Comparison of ENCODE assay signal across 8 cellular contexts in the genomic region with DNA sequence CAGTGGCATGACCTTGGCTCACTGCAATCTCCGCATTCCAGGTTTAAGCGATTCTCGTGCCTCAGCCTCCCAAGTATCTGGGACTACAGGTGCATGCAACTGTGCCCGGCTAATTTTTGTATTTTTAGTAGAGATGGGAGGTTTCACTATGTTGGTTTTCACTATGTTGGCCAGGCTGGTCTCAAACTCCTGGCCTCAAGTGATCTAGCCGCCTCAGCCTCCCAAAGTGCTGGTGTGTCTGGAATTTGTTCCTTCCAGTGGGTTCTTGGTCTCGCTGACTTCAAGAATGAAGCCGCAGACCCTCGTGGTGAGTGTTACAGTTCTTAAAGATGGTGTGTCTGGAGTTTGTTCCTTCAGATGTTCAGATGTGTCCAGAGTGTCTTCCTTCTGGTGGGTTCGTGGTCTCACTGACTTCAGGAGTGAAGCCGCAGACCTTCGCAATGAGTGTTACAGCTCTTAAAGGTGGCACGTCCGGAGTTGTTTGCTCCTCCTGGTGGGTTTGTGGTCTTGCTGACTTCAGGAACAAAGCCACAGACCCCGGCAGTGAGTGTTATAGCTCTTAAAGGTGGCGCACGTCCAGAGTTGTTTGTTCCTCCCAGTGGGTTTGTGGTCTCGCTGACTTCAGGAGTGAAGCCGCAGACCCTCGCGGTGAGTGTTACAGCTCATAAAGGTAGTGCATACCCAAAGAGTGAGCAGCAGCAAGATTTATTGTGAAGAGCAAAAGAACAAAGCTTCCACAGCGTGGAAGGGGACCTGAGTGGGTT. TPM values are rescaled to one million over a fixed set of nuclear protein-coding genes. Genes with fewer than 3 reads are reported as not detected.
DNase-seq lines count a peak whose midpoint lies in the region; ATAC-seq and TF ChIP-seq lines count a peak whose summit lies in the region.
"Not testable (repeated sequence)": the region's sequence is repeated elsewhere in the genome, so short reads cannot be mapped to it uniquely, and the experiment has no call there.

No MANE protein-coding gene starts in this region.

- H3K4me3 ChIP-seq in CD8-positive, alpha-beta memory T cell (ENCODE audit: low read length): not testable (repeated sequence)

- peak; percentile 17 to 83 (median 79) for DNase-seq in CD8-positive, alpha-beta memory T cell
- DNase-seq in T-helper 2 cell treated with Interferon-gamma antibody and Interleukin-4, amounts not matched to agents 5 μg/mL and 100 μg/mL, for 36 hours (ENCODE audit: low spot score): peak; percentile 30
- DNase-seq in activated CD8-positive, alpha-beta T cell treated with anti-CD3 and anti-CD28 coated beads for 36 hours: peak; percentile 89
- DNase-seq in activated T-cell treated with anti-CD3 and anti-CD28 coated beads for 48 hours (ENCODE audit: low read depth): peak; percentile 41
- DNase-seq in activated naive CD4-positive, alpha-beta T cell treated with Interleukin-2 at 50 U/mL for 16 hours: peak; percentile 17
- peak; percentile 44 to 54 (median 53) for DNase-seq in effector memory CD8-positive, alpha-beta T cell
- peak; percentile 0 to 22 for DNase-seq in stimulated activated CD4-positive, alpha-beta T cell treated with anti-CD3 and anti-CD28 coated beads, Interleukin-4, amount 100 ng/mL, for 48 hours (ENCODE audit: low read depth in 2 of 2)
- peak; percentile 8 to 17 for DNase-seq in stimulated activated CD8-positive, alpha-beta memory T cell treated with anti-CD3 and anti-CD28 coated beads, Interleukin-7, amount 100 ng/mL, for 4 hours (ENCODE audit: low read depth in 2 of 2)

- CTCF ChIA-PET in CD8-positive, alpha-beta memory T cell (lab: Charles Lee): interaction anchor here (1.1 kb wide), 1 partner anchor 24 kb away, joined by 3 read pairs; no protein-coding TSS in a partner anchor
- CTCF ChIA-PET in activated CD8-positive, alpha-beta T cell treated with anti-CD3 and anti-CD28 coated beads for 36 hours (lab: Charles Lee): interaction anchor here (1.5 to 2.2 kb wide), 2 partner anchors 8 to 11 kb away, joined by 4 to 5 read pairs; no protein-coding TSS in a partner anchor

- POLR2A ChIA-PET in CD8-positive, alpha-beta memory T cell (lab: Charles Lee): interaction anchor here (1.2 kb wide), 1 partner anchor 165 kb away, joined by 4 read pairs; the partner anchor contains the start of gene RPL39
- POLR2A ChIA-PET in activated CD8-positive, alpha-beta T cell treated with anti-CD3 and anti-CD28 coated beads for 36 hours (lab: Charles Lee): not testable (repeated sequence)

- H3K27me3 ChIP-seq in CD8-positive, alpha-beta memory T cell (ENCODE audit: insufficient read depth, low read length, poor library complexity, severe bottlenecking): not testable (repeated sequence)

- peak overlapping the region; percentile 56 to 89 (median 80) for H3K27ac Mint-ChIP-seq in CD8-positive, alpha-beta memory T cell
- H3K27ac Mint-ChIP-seq in T-helper 2 cell treated with Interferon-gamma antibody and Interleukin-4, amounts not matched to agents 5 μg/mL and 100 μg/mL, for 36 hours: peak overlapping the region; percentile 62
- H3K27ac Mint-ChIP-seq in activated CD8-positive, alpha-beta T cell treated with anti-CD3 and anti-CD28 coated beads for 36 hours: peak overlapping the region; percentile 46
- peak overlapping the region; percentile 52 to 72 for H3K27ac Mint-ChIP-seq in effector memory CD8-positive, alpha-beta T cell

- not testable (repeated sequence) for H3K36me3 Mint-ChIP-seq in CD8-positive, alpha-beta memory T cell; T-helper 2 cell treated with Interferon-gamma antibody and Interleukin-4, amounts not matched to agents 5 μg/mL and 100 μg/mL, for 36 hours (ENCODE audit: low read depth); activated CD8-positive, alpha-beta T cell treated with anti-CD3 and anti-CD28 coated beads for 36 hours (ENCODE audit: low read depth)
- peaks cover 10% of the 10 kb centered on the region for H3K36me3 Mint-ChIP-seq in effector memory CD8-positive, alpha-beta T cell (ENCODE audit: insufficient read depth)

- peak overlapping the region; percentile 14 to 71 (median 45) for H3K4me3 Mint-ChIP-seq in CD8-positive, alpha-beta memory T cell
- H3K4me3 Mint-ChIP-seq in T-helper 2 cell treated with Interferon-gamma antibody and Interleukin-4, amounts not matched to agents 5 μg/mL and 100 μg/mL, for 36 hours: peak overlapping the region; percentile 62
- peak overlapping the region; percentile 15 for H3K4me3 Mint-ChIP-seq in activated CD8-positive, alpha-beta T cell treated with anti-CD3 and anti-CD28 coated beads for 36 hours
- peak overlapping the region in 1 of 2 donors; percentile 46 for H3K4me3 Mint-ChIP-seq in effector memory CD8-positive, alpha-beta T cell

- H3K27me3 Mint-ChIP-seq in CD8-positive, alpha-beta memory T cell: peaks cover 0 to 16% of the 10 kb centered on the region in 2 donors
- H3K27me3 Mint-ChIP-seq in T-helper 2 cell treated with Interferon-gamma antibody and Interleukin-4, amounts not matched to agents 5 μg/mL and 100 μg/mL, for 36 hours (ENCODE audit: low read depth): peaks cover 58% of the 10 kb centered on the region
- not testable (repeated sequence) for H3K27me3 Mint-ChIP-seq in activated CD8-positive, alpha-beta T cell treated with anti-CD3 and anti-CD28 coated beads for 36 hours; effector memory CD8-positive, alpha-beta T cell

- H3K4me1 ChIP-seq in CD8-positive, alpha-beta memory T cell (ENCODE audit: insufficient read depth, low read length): not testable (repeated sequence)

- not testable (repeated sequence) for H3K36me3 ChIP-seq in CD8-positive, alpha-beta memory T cell (ENCODE audit: insufficient read depth, low read length)

- not testable (repeated sequence) for H3K9me3 ChIP-seq in CD8-positive, alpha-beta memory T cell (ENCODE audit: low read length)

- H3K9me3 Mint-ChIP-seq in CD8-positive, alpha-beta memory T cell; T-helper 2 cell treated with Interferon-gamma antibody and Interleukin-4, amounts not matched to agents 5 μg/mL and 100 μg/mL, for 36 hours; activated CD8-positive, alpha-beta T cell treated with anti-CD3 and anti-CD28 coated beads for 36 hours; effector memory CD8-positive, alpha-beta T cell: not testable (repeated sequence)

- peaks cover 23 to 38% (median 25%) of the 10 kb centered on the region in 3 donors for H3K4me1 Mint-ChIP-seq in CD8-positive, alpha-beta memory T cell
- peaks cover 15% of the 10 kb centered on the region for H3K4me1 Mint-ChIP-seq in T-helper 2 cell treated with Interferon-gamma antibody and Interleukin-4, amounts not matched to agents 5 μg/mL and 100 μg/mL, for 36 hours (ENCODE audit: low read depth)
- peaks cover 26% of the 10 kb centered on the region for H3K4me1 Mint-ChIP-seq in activated CD8-positive, alpha-beta T cell treated with anti-CD3 and anti-CD28 coated beads for 36 hours (ENCODE audit: low read depth)
- peaks cover 11 to 14% of the 10 kb centered on the region in 2 donors for H3K4me1 Mint-ChIP-seq in effector memory CD8-positive, alpha-beta T cell (ENCODE audit: low read depth in 2 of 2)

- not testable (repeated sequence) for TF ChIP-seq CTCF in activated CD8-positive, alpha-beta T cell treated with anti-CD3 and anti-CD28 coated beads for 36 hours (IDR thresholded peaks at IDR 0.05)

- ATAC-seq in activated CD8-positive, alpha-beta T cell treated with anti-CD3 and anti-CD28 coated beads for 36 hours: peak; percentile 74
- ATAC-seq in effector memory CD8-positive, alpha-beta T cell (replicated peaks): peak; percentile 87

- intact Hi-C loops in activated CD8-positive, alpha-beta T cell treated with anti-CD3 and anti-CD28 coated beads for 36 hours (cut with micrococcal nuclease): not testable (repeated sequence)

- H3K27ac ChIP-seq in CD8-positive, alpha-beta memory T cell (ENCODE audit: low read depth, low read length): not testable (repeated sequence)

RNA-seq across cellular contexts. Expression of gene NKAP, which starts 12.4 kb away (rescaled TPM):
- total RNA-seq in CD8-positive, alpha-beta memory T cell: 10 to 100 TPM; 11.3 to 11.7 TPM
- polyA plus RNA-seq in CD8-positive, alpha-beta memory T cell: 4.6 TPM
- total RNA-seq in activated CD8-positive, alpha-beta T cell treated with anti-CD3 and anti-CD28 coated beads for 36 hours: 10 to 100 TPM in 1 of 2 experiments, 1 to 10 TPM in 1; 10.0 to 12.2 TPM

Comparison
In these comparisons a context has a peak if more than half of its experiments do, and no peak if none do; other contexts are left out.
1. DNase-seq: peak in every context shown above with its lines; median percentile 89 in activated CD8-positive, alpha-beta T cell treated with anti-CD3 and anti-CD28 coated beads for 36 hours; 79 in CD8-positive, alpha-beta memory T cell; 53 in effector memory CD8-positive, alpha-beta T cell; 41 in activated T-cell treated with anti-CD3 and anti-CD28 coated beads for 48 hours; 30 in T-helper 2 cell treated with Interferon-gamma antibody and Interleukin-4, amounts not matched to agents 5 μg/mL and 100 μg/mL, for 36 hours; 17 in activated naive CD4-positive, alpha-beta T cell treated with Interleukin-2 at 50 U/mL for 16 hours; 12 in stimulated activated CD8-positive, alpha-beta memory T cell treated with anti-CD3 and anti-CD28 coated beads, Interleukin-7, amount 100 ng/mL, for 4 hours; 11 in stimulated activated CD4-positive, alpha-beta T cell treated with anti-CD3 and anti-CD28 coated beads, Interleukin-4, amount 100 ng/mL, for 48 hours.